11 cellular contexts compared by ENCODE assay signal in the genomic region with DNA sequence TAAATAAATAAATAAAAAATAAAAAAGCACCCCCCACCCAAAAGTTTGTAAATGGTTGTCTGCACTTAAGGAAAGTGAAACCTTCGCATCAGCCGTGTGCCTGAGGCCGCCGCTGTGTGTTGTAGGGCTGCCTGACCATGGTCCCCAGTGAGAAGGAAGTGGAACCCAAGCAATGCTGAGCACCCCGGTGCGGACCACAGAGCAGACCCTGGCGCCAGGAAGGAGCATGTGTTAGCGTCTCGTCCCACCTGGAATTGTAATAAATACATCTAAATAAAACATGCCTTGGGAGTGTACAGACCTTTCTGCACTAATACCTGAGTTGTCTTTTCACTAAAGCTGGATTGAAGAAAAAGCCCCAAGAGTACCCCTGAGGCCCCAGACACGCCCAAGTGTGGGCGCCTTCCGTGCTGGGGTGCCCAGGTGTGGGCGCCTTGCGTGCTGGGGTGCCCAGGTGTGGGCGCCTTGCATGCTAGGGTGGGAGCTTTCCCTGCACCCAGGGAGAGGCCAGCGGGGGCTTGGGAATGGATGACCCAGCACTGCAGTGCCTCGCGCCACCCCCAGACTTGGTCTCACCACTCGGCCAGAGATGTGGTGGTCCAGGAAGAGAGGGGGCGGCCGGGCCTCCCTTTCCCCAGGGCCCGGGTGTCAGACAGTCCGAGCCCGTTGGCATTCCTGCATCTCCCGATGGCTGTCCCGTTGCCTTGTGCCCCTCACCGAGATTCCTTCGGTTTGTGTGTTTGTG. TPM values are rescaled to one million over a fixed set of nuclear protein-coding genes. Genes with fewer than 3 reads are reported as not detected.
DNase-seq lines count a peak whose midpoint lies in the region; ATAC-seq and TF ChIP-seq lines count a peak whose summit lies in the region.
"Had no signal": no experiment of that assay in that cellular context is flagged by ENCODE, and none has a peak within 500 bp of the region (broad histone marks: within the 10 kb centered on the region; RNA-seq: fewer than 3 reads in every experiment).

No MANE protein-coding gene starts in this region.

- no peaks in the 10 kb centered on the region for H3K27me3 ChIP-seq in BE2C
- H3K27me3 ChIP-seq in Karpas-422 (ENCODE audit: low read length): no peaks in the 10 kb centered on the region
- H3K27me3 ChIP-seq in left lung: peaks cover 0 to 5% of the 10 kb centered on the region in 2 donors
- H3K27me3 ChIP-seq in thyroid gland: no peaks in the 10 kb centered on the region

- H3K9me3 ChIP-seq in BE2C: no peaks in the 10 kb centered on the region
- no peaks in the 10 kb centered on the region for H3K9me3 ChIP-seq in Karpas-422 (ENCODE audit: low read length)
- no peaks in the 10 kb centered on the region for H3K9me3 ChIP-seq in left lung
- no peaks in the 10 kb centered on the region for H3K9me3 ChIP-seq in thyroid gland

- no peak overlapping the region for H3K27ac ChIP-seq in Karpas-422 (ENCODE audit: low read length)
- H3K27ac ChIP-seq in left lung: peak overlapping the region in 1 of 2 donors; percentile 86
- no peak overlapping the region for H3K27ac ChIP-seq in thyroid gland

- no peaks in the 10 kb centered on the region for H3K79me2 ChIP-seq in Karpas-422 (ENCODE audit: low read length)

- H3K36me3 ChIP-seq in BE2C: no peaks in the 10 kb centered on the region
- no peaks in the 10 kb centered on the region for H3K36me3 ChIP-seq in Karpas-422 (ENCODE audit: insufficient read depth, low read length)
- H3K36me3 ChIP-seq in left lung: no peaks in the 10 kb centered on the region
- no peaks in the 10 kb centered on the region for H3K36me3 ChIP-seq in thyroid gland

- TF ChIP-seq POLR2A in thyroid gland (IDR thresholded peaks at IDR 0.05): no peak

- peak overlapping the region; percentile 67 for H3K9ac ChIP-seq in Karpas-422 (ENCODE audit: low read length)

- ATAC-seq in GM18909 (IDR thresholded peaks at IDR 0.05; ENCODE audit: poor library complexity, unreplicated experiment) (peak; percentile 50), left lung (no peak)

- no peaks in the 10 kb centered on the region for H3K9me2 ChIP-seq in Karpas-422 (replicated peaks; ENCODE audit: insufficient read depth, low read length)

- intact Hi-C loops in left lung (cut with DNase I): no loop called here
- intact Hi-C loops in thyroid gland (cut with DNase I): no loop called here

- TF ChIP-seq CTCF in BE2C (IDR thresholded peaks at IDR 0.05; ENCODE audit: low read depth, low read length) (no peak), left lung (IDR thresholded peaks at IDR 0.05) (no peak), thyroid gland (IDR thresholded peaks at IDR 0.05) (no peak)

- H3K4me1 ChIP-seq in BE2C: no peaks in the 10 kb centered on the region
- peaks cover 27% of the 10 kb centered on the region for H3K4me1 ChIP-seq in Karpas-422 (ENCODE audit: low read length)
- H3K4me1 ChIP-seq in left lung: peaks cover 13 to 49% of the 10 kb centered on the region in 2 donors
- H3K4me1 ChIP-seq in thyroid gland: peaks cover 4 to 7% of the 10 kb centered on the region in 2 donors

- no peaks in the 10 kb centered on the region for H4K20me1 ChIP-seq in Karpas-422 (ENCODE audit: insufficient read depth, low read depth, low read length)

- peak overlapping the region; percentile 91 for H2AFZ ChIP-seq in Karpas-422 (ENCODE audit: low read length)

- H3K4me2 ChIP-seq in Karpas-422 (ENCODE audit: low read depth, low read length, poor library complexity, severe bottlenecking): peak overlapping the region; percentile 81

- WGBS in thyroid gland, 2 donors: 89 to 92% methylated on average over 22 to 28 of the region's 28 CpGs

- DNase-seq in BE2C (no peak), Karpas-422 (no peak), left lung (no peak), thyroid gland (no peak), NCI-H187 (lab: John Stamatoyannopoulos, UW) (no peak), ureter (ENCODE audit: low spot score) (no peak), ecto neural progenitor cell (ENCODE audit: low spot score) (no peak)

- H3K4me3 ChIP-seq in BE2C (ENCODE audit: low read depth, low read length) (peak overlapping the region; percentile 78), Karpas-422 (ENCODE audit: low read length) (peak overlapping the region; percentile 66), left lung (peak overlapping the region; percentile 21 to 41), thyroid gland (replicated peaks in 1 of 3) (peak overlapping the region in 1 of 3 donors; percentile 31)

RNA-seq across cellular contexts. Expression of gene HTT-AS, which starts 33.7 kb away (rescaled TPM):
- not detected for polyA plus RNA-seq in BE2C (2012; ENCODE audit: insufficient read depth, insufficient read length, low read depth)
- not detected in 2 replicates for total RNA-seq in Karpas-422 (2014; rRNA removed; shearing (Covaris generic); ENCODE audit: low replicate concordance)
- total RNA-seq in left lung (not detected), thyroid gland (not detected), ureter (not detected)
- total RNA-seq: Daoy, HT-29 had no signal
- polyA plus RNA-seq: neural cell had no signal

RNA-seq across cellular contexts. Expression of gene HTT, which starts 33.9 kb away (rescaled TPM):
- 20.7 TPM for polyA plus RNA-seq in BE2C (2012; ENCODE audit: insufficient read depth, insufficient read length, low read depth)
- total RNA-seq in Karpas-422 (2014; rRNA removed; shearing (Covaris generic); ENCODE audit: low replicate concordance): 24.8 and 48.7 TPM in 2 replicates
- 10 to 100 TPM; 72.9 to 75.9 TPM for total RNA-seq in left lung
- total RNA-seq in thyroid gland: 100 to 1,000 TPM in 1 of 4 donors, 10 to 100 TPM in 3; 49.6 to 155 (median 83.1) TPM
- total RNA-seq in ureter: 109 TPM
